Comparison of ENCODE assay signal across 1 cellular context in genomic region chr11:28251263-28251662, GRCh38.
TF ChIP-seq lines count a peak whose summit lies in the region.

No MANE protein-coding gene starts in this region.

TF ChIP-seq in HepG2, 621 proteins besides CTCF, POLR2A, EP300 and RAD21 (continued from another document):
- TF ChIP-seq ZNF18 (CRISPR knock-in tag; IDR thresholded peaks at IDR 0.05; ENCODE audit: insufficient replicate concordance), result no peak
